In genomic region chr18:59067873-59068272, GRCh38 we compare ENCODE assay signal across 10 cellular contexts.
A peak's percentile ranks its signal among the peaks of the same experiment; 100 is the strongest.
DNase-seq lines count a peak whose midpoint lies in the region; ATAC-seq and TF ChIP-seq lines count a peak whose summit lies in the region.
"Had no signal": no experiment of that assay in that cellular context is flagged by ENCODE, and none has a peak within 500 bp of the region (broad histone marks: within the 10 kb centered on the region; RNA-seq: fewer than 3 reads in every experiment).

No MANE protein-coding gene starts in this region.

- no peaks in the 10 kb centered on the region for H3K9me3 ChIP-seq in gastrocnemius medialis
- H3K9me3 ChIP-seq in naive thymus-derived CD4-positive, alpha-beta T cell (ENCODE audit: control insufficient read depth in 2 of 3, low read length in 3 of 3): no peaks in the 10 kb centered on the region

- TF ChIP-seq POLR2A in gastrocnemius medialis (IDR thresholded peaks at IDR 0.05): no peak

- H3K27me3 ChIP-seq in gastrocnemius medialis: no peaks in the 10 kb centered on the region
- no peaks in the 10 kb centered on the region for H3K27me3 ChIP-seq in naive thymus-derived CD4-positive, alpha-beta T cell (ENCODE audit: control insufficient read depth in 2 of 2, insufficient read depth in 2 of 2, low read length in 2 of 2)

- peak; percentile 32 for TF ChIP-seq CTCF in LNCaP clone FGC (IDR thresholded peaks at IDR 0.05; ENCODE audit: control insufficient read depth, extremely low read depth, insufficient read depth)
- peak in 3 of 5 experiments; percentile 25 to 49 (median 43) for TF ChIP-seq CTCF in gastrocnemius medialis (IDR thresholded peaks at IDR 0.05 in 4 of 5, conservative IDR thresholded peaks at IDR 0.05 in 1 of 5)

- H3K4me3 Mint-ChIP-seq in activated CD4-positive, alpha-beta T cell treated with anti-CD3 and anti-CD28 coated beads for 36 hours: no peak overlapping the region
- no peak overlapping the region for H3K4me3 Mint-ChIP-seq in naive thymus-derived CD4-positive, alpha-beta T cell
- H3K4me3 Mint-ChIP-seq: naive B cell had no signal

- H3K4me1 ChIP-seq in gastrocnemius medialis: peaks cover 15 to 30% of the 10 kb centered on the region in 2 donors
- no peaks in the 10 kb centered on the region for H3K4me1 ChIP-seq in naive thymus-derived CD4-positive, alpha-beta T cell (ENCODE audit: control insufficient read depth in 2 of 2, insufficient read depth in 2 of 2, low read length in 2 of 2)

- intact Hi-C loops in activated CD4-positive, alpha-beta T cell treated with anti-CD3 and anti-CD28 coated beads for 36 hours (cut with DNase I, micrococcal nuclease): no loop called here
- intact Hi-C loops in gastrocnemius medialis (cut with DNase I; ENCODE audit: low total_unique reads): loop anchor here (10.0 kb wide), 2 partner anchors 523 to 673 kb away; no protein-coding TSS in a partner anchor
- intact Hi-C loops in naive thymus-derived CD4-positive, alpha-beta T cell (cut with micrococcal nuclease): no loop called here

- DNase-seq in activated CD4-positive, alpha-beta T cell treated with anti-CD3 and anti-CD28 coated beads for 36 hours: peak; percentile 34
- DNase-seq in activated CD4-positive, alpha-beta T cell treated with anti-CD3 and anti-CD28 coated beads for 4 hours: no peak
- DNase-seq in LNCaP clone FGC (ENCODE audit: low read depth): no peak
- DNase-seq in dermis microvascular lymphatic vessel endothelial cell (ENCODE audit: low read depth in 2 of 2): peak; percentile 29 to 61
- DNase-seq in gastrocnemius medialis: no peak
- DNase-seq in NK-92 treated with Interleukin-12 subunit alpha and Interleukin-12 subunit beta, amount 100 ng/mL, for 24 hours (lab: John Stamatoyannopoulos, UW): no peak
- no peak for DNase-seq in naive thymus-derived CD4-positive, alpha-beta T cell
- DNase-seq: DMS79 treated with DMSO at 0.1 percent for 48 hours, naive B cell had no signal

- no peak for ATAC-seq in activated CD4-positive, alpha-beta T cell treated with anti-CD3 and anti-CD28 coated beads for 36 hours
- ATAC-seq in gastrocnemius medialis (no peak), HG02678 (IDR thresholded peaks at IDR 0.05; ENCODE audit: unreplicated experiment) (no peak)
- ATAC-seq in naive thymus-derived CD4-positive, alpha-beta T cell: no peak

- H3K9me3 Mint-ChIP-seq in activated CD4-positive, alpha-beta T cell treated with anti-CD3 and anti-CD28 coated beads for 36 hours (ENCODE audit: low read depth): no peaks in the 10 kb centered on the region
- no peaks in the 10 kb centered on the region for H3K9me3 Mint-ChIP-seq in naive thymus-derived CD4-positive, alpha-beta T cell
- H3K9me3 Mint-ChIP-seq: naive B cell had no signal

- no peak overlapping the region for H3K27ac Mint-ChIP-seq in activated CD4-positive, alpha-beta T cell treated with anti-CD3 and anti-CD28 coated beads for 36 hours
- no peak overlapping the region for H3K27ac Mint-ChIP-seq in naive thymus-derived CD4-positive, alpha-beta T cell
- H3K27ac Mint-ChIP-seq: naive B cell had no signal

- in situ Hi-C loops in gastrocnemius medialis (cut with MboI; ENCODE audit: low sequenced_read_pairs in 4 of 4): loop anchor here (5.0 to 25.0 kb wide), 3 partner anchors 73 to 531 kb away; no protein-coding TSS in a partner anchor

- no peaks in the 10 kb centered on the region for H3K36me3 Mint-ChIP-seq in activated CD4-positive, alpha-beta T cell treated with anti-CD3 and anti-CD28 coated beads for 36 hours (ENCODE audit: low read depth)
- no peaks in the 10 kb centered on the region for H3K36me3 Mint-ChIP-seq in naive thymus-derived CD4-positive, alpha-beta T cell
- H3K36me3 Mint-ChIP-seq: naive B cell had no signal

- H3K27me3 Mint-ChIP-seq in activated CD4-positive, alpha-beta T cell treated with anti-CD3 and anti-CD28 coated beads for 36 hours: peaks cover 7% of the 10 kb centered on the region
- H3K27me3 Mint-ChIP-seq in naive thymus-derived CD4-positive, alpha-beta T cell: peaks cover 0 to 13% (median 10%) of the 10 kb centered on the region in 5 donors

- H3K36me3 ChIP-seq in gastrocnemius medialis: no peaks in the 10 kb centered on the region
- no peaks in the 10 kb centered on the region for H3K36me3 ChIP-seq in naive thymus-derived CD4-positive, alpha-beta T cell (ENCODE audit: control insufficient read depth in 2 of 3, insufficient read depth in 3 of 3, low read length in 3 of 3)

- H3K4me3 ChIP-seq in LNCaP clone FGC (ENCODE audit: low read depth, low read length) (no peak overlapping the region), gastrocnemius medialis (no peak overlapping the region)
- no peak overlapping the region for H3K4me3 ChIP-seq in naive thymus-derived CD4-positive, alpha-beta T cell (ENCODE audit: low read length)

- peaks cover 6% of the 10 kb centered on the region for H3K4me1 Mint-ChIP-seq in activated CD4-positive, alpha-beta T cell treated with anti-CD3 and anti-CD28 coated beads for 36 hours
- no peaks in the 10 kb centered on the region for H3K4me1 Mint-ChIP-seq in naive thymus-derived CD4-positive, alpha-beta T cell

- H3K27ac ChIP-seq in gastrocnemius medialis: no peak overlapping the region
- no peak overlapping the region for H3K27ac ChIP-seq in naive thymus-derived CD4-positive, alpha-beta T cell (ENCODE audit: low read depth, low read length)

- POLR2A ChIA-PET in activated CD4-positive, alpha-beta T cell treated with anti-CD3 and anti-CD28 coated beads for 36 hours (lab: Charles Lee): no interaction called here
- POLR2A ChIA-PET in naive thymus-derived CD4-positive, alpha-beta T cell (lab: Charles Lee): no interaction called here

- CTCF ChIA-PET in activated CD4-positive, alpha-beta T cell treated with anti-CD3 and anti-CD28 coated beads for 36 hours (lab: Charles Lee): interaction anchor here (1.5 to 3.5 kb wide), 2 partner anchors 8 to 287 kb away, joined by 3 to 24 read pairs; no protein-coding TSS in a partner anchor
- CTCF ChIA-PET in naive thymus-derived CD4-positive, alpha-beta T cell (lab: Charles Lee): interaction anchor here (1.0 to 4.2 kb wide), 4 partner anchors 10 to 300 kb away, joined by 3 to 43 read pairs (median 22); no protein-coding TSS in a partner anchor

Comparison
In these comparisons a context has a peak if more than half of its experiments do, and no peak if none do; other contexts are left out.
1. DNase-seq: peak in activated CD4-positive, alpha-beta T cell treated with anti-CD3 and anti-CD28 coated beads for 36 hours (single experiment) and dermis microvascular lymphatic vessel endothelial cell (2 of 2); none in activated CD4-positive, alpha-beta T cell treated with anti-CD3 and anti-CD28 coated beads for 4 hours (0 of 2), LNCaP clone FGC (single experiment), gastrocnemius medialis (0 of 2), NK-92 treated with Interleukin-12 subunit alpha and Interleukin-12 subunit beta, amount 100 ng/mL, for 24 hours (single experiment) and naive thymus-derived CD4-positive, alpha-beta T cell (0 of 9).